Comparison of ENCODE assay signal across 8 cellular contexts in the genomic region with DNA sequence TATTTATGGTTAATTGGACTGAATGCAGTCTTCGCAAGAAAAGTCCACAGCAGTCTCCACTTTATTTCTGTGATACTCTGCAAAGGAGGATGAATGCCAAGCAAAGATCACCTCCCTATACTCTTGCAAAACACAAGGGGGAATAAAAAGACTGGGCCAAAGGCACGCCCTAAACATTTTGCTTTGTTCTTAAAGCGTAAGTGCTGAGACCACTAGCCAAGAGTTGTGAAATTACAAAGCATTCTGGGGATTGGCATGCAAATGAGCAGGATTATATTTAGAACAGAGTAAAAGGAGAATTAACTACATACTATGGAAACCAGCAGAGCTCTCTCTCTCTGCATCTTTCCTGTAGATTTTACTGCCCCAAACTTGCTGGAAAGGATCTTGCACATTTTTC. TPM values are rescaled to one million over a fixed set of nuclear protein-coding genes. Genes with fewer than 3 reads are reported as not detected.
DNase-seq lines count a peak whose midpoint lies in the region; ATAC-seq and TF ChIP-seq lines count a peak whose summit lies in the region.

No MANE protein-coding gene starts in this region.

- no peak for TF ChIP-seq CTCF in foreskin fibroblast (IDR thresholded peaks at IDR 0.05; ENCODE audit: low read depth, low read length)
- TF ChIP-seq CTCF in transverse colon (IDR thresholded peaks at IDR 0.05), result no peak
- no peak for TF ChIP-seq CTCF in GM20000 (IDR thresholded peaks at IDR 0.05; ENCODE audit: extremely low read depth, missing control alignments)

- peak overlapping the region; percentile 81 to 97 (median 92) for H3K27ac ChIP-seq in transverse colon

- H3K4me3 ChIP-seq in foreskin fibroblast (ENCODE audit: low read depth in 1 of 2, low read length in 2 of 2) (peak overlapping the region; percentile 4 to 23), transverse colon (peak overlapping the region in 1 of 4 donors; percentile 62)

- peak; percentile 19 for TF ChIP-seq EP300 in transverse colon (IDR thresholded peaks at IDR 0.05; ENCODE audit: low read depth)

- H3K4me1 ChIP-seq in transverse colon, result peaks cover 4 to 35% (median 16%) of the 10 kb centered on the region in 4 donors

- 17 to 31% methylated on average over 2 to 3 of the region's 3 CpGs for WGBS in transverse colon (ENCODE audit: low coverage in 1 of 2), 2 donors

- TF ChIP-seq POLR2A in transverse colon (IDR thresholded peaks at IDR 0.05), result no peak

- ATAC-seq in stimulated activated naive CD8-positive, alpha-beta T cell treated with anti-CD3 and anti-CD28 coated beads, Interleukin-15, Interleukin-2, amounts not matched to agents 100 U/mL and 50 U/mL, for 24 hours, result no peak

- peaks cover 46% of the 10 kb centered on the region for H3K27me3 ChIP-seq in transverse colon

- DNase-seq in NCI-H345 (lab: John Stamatoyannopoulos, UW) (peak; percentile 38), NCI-H345 treated with DMSO at 0.1 percent for 48 hours (lab: John Stamatoyannopoulos, UW; ENCODE audit: unreplicated experiment) (no peak), NCI-H526 (lab: John Stamatoyannopoulos, UW) (peak; percentile 79 to 82), foreskin fibroblast (peak; percentile 71 to 82), transverse colon (no peak), GM20000 (ENCODE audit: low spot score) (no peak), NCI-H187 (lab: John Stamatoyannopoulos, UW) (no peak)
- DNase-seq in stimulated activated naive CD8-positive, alpha-beta T cell treated with anti-CD3 and anti-CD28 coated beads, Interleukin-15, Interleukin-2, amounts not matched to agents 100 U/mL and 50 U/mL, for 24 hours, result no peak

- no peaks in the 10 kb centered on the region for H3K9me3 ChIP-seq in transverse colon

- intact Hi-C loops in transverse colon (cut with DNase I; ENCODE audit: low total_unique reads), result loop anchor here (2.0 kb wide), 1 partner anchor 103 kb away; no protein-coding TSS in a partner anchor

- in situ Hi-C loops in transverse colon (cut with MboI; ENCODE audit: low pct_ligation_motif_present in 1 of 4, low pct_unique_long_range_greater_than_20kb in 1 of 4, low sequenced_read_pairs in 3 of 4), result loop anchor here in 1 of 4 donors (10.0 kb wide), 1 partner anchor 99 kb away; no protein-coding TSS in a partner anchor

- H3K36me3 ChIP-seq in transverse colon, result no peaks in the 10 kb centered on the region

RNA-seq across cellular contexts. Expression of gene DPYSL3, which starts 54.5 kb away (rescaled TPM):
- total RNA-seq in transverse colon, result 100 to 1,000 TPM in 1 of 4 donors, 10 to 100 TPM in 3; 27.6 to 107 (median 31.4) TPM

Comparison
In these comparisons a context has a peak if more than half of its experiments do, and no peak if none do; other contexts are left out.
1. DNase-seq: peak in NCI-H345 (single experiment), NCI-H526 (2 of 2) and foreskin fibroblast (2 of 2); none in NCI-H345 treated with DMSO at 0.1 percent for 48 hours (single experiment), transverse colon (single experiment), stimulated activated naive CD8-positive, alpha-beta T cell treated with anti-CD3 and anti-CD28 coated beads, Interleukin-15, Interleukin-2, amounts not matched to agents 100 U/mL and 50 U/mL, for 24 hours (single experiment), GM20000 (single experiment) and NCI-H187 (0 of 2).